1 cellular context compared by ENCODE assay signal in genomic region chr7:30027915-30028748, GRCh38.
TF ChIP-seq lines count a peak whose summit lies in the region.

A gene with protein sequence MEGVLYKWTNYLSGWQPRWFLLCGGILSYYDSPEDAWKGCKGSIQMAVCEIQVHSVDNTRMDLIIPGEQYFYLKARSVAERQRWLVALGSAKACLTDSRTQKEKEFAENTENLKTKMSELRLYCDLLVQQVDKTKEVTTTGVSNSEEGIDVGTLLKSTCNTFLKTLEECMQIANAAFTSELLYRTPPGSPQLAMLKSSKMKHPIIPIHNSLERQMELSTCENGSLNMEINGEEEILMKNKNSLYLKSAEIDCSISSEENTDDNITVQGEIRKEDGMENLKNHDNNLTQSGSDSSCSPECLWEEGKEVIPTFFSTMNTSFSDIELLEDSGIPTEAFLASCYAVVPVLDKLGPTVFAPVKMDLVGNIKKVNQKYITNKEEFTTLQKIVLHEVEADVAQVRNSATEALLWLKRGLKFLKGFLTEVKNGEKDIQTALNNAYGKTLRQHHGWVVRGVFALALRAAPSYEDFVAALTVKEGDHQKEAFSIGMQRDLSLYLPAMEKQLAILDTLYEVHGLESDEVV (plus strand): TSS chr7:30028412. CDS start chr7:30028763, 351 bp downstream.

TF ChIP-seq in HepG2, 621 proteins besides CTCF, POLR2A, EP300 and RAD21 (continued from another document and continues in another):
- TF ChIP-seq, protein P1, sequence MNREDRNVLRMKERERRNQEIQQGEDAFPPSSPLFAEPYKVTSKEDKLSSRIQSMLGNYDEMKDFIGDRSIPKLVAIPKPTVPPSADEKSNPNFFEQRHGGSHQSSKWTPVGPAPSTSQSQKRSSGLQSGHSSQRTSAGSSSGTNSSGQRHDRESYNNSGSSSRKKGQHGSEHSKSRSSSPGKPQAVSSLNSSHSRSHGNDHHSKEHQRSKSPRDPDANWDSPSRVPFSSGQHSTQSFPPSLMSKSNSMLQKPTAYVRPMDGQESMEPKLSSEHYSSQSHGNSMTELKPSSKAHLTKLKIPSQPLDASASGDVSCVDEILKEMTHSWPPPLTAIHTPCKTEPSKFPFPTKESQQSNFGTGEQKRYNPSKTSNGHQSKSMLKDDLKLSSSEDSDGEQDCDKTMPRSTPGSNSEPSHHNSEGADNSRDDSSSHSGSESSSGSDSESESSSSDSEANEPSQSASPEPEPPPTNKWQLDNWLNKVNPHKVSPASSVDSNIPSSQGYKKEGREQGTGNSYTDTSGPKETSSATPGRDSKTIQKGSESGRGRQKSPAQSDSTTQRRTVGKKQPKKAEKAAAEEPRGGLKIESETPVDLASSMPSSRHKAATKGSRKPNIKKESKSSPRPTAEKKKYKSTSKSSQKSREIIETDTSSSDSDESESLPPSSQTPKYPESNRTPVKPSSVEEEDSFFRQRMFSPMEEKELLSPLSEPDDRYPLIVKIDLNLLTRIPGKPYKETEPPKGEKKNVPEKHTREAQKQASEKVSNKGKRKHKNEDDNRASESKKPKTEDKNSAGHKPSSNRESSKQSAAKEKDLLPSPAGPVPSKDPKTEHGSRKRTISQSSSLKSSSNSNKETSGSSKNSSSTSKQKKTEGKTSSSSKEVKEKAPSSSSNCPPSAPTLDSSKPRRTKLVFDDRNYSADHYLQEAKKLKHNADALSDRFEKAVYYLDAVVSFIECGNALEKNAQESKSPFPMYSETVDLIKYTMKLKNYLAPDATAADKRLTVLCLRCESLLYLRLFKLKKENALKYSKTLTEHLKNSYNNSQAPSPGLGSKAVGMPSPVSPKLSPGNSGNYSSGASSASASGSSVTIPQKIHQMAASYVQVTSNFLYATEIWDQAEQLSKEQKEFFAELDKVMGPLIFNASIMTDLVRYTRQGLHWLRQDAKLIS (CRISPR knock-in tag; IDR thresholded peaks at IDR 0.05), result 0 out of 2 replicates have a peak, but pooled peaks have one; percentile 35
- TF ChIP-seq FOXA1 (IDR thresholded peaks at IDR 0.05) (no peak), FOXA1 (CRISPR knock-in tag; IDR thresholded peaks at IDR 0.05) (peak; percentile 17; the same call in 1 of the 2 replicates), ATAD3A (CRISPR knock-in tag; IDR thresholded peaks at IDR 0.05) (no peak), ZBTB38 (CRISPR knock-in tag; IDR thresholded peaks at IDR 0.05) (peak; percentile 43; the same call in 1 of the 2 replicates), ZKSCAN5 (CRISPR knock-in tag; IDR thresholded peaks at IDR 0.05) (no peak), USF2 (IDR thresholded peaks at IDR 0.05; ENCODE audit: low read depth, low read length) (no peak), USF2 (CRISPR knock-in tag; IDR thresholded peaks at IDR 0.05; ENCODE audit: borderline replicate concordance) (no peak), ESRRA (CRISPR knock-in tag; IDR thresholded peaks at IDR 0.05; ENCODE audit: low read depth) (peak; percentile 35; the same call in 1 of the 2 replicates), GATAD1 (CRISPR knock-in tag; IDR thresholded peaks at IDR 0.05) (peak; percentile 69), PHF20 (CRISPR knock-in tag; IDR thresholded peaks at IDR 0.05) (peak; percentile 42; the same call in 1 of the 2 replicates), GLI4 (CRISPR knock-in tag; IDR thresholded peaks at IDR 0.05; ENCODE audit: borderline replicate concordance) (no peak), RBAK (CRISPR knock-in tag; IDR thresholded peaks at IDR 0.05) (no peak), NFIC (IDR thresholded peaks at IDR 0.05; ENCODE audit: low read length) (0 out of 2 replicates have a peak, but pooled peaks have one; percentile 47), ZNF414 (CRISPR knock-in tag; IDR thresholded peaks at IDR 0.05) (no peak), TAF1 (CRISPR knock-in tag; IDR thresholded peaks at IDR 0.05) (peak; percentile 78), ETV6 (CRISPR knock-in tag; conservative IDR thresholded peaks at IDR 0.05) (no peak), ZNF543 (CRISPR knock-in tag; IDR thresholded peaks at IDR 0.05) (peak; percentile 70), LBX2 (CRISPR knock-in tag; IDR thresholded peaks at IDR 0.05; ENCODE audit: borderline replicate concordance) (no peak), KLF9 (CRISPR knock-in tag; IDR thresholded peaks at IDR 0.05; ENCODE audit: low read depth) (peak; percentile 40; the same call in 1 of the 2 replicates), GZF1 (CRISPR knock-in tag; IDR thresholded peaks at IDR 0.05) (0 out of 2 replicates have a peak, but pooled peaks have one; percentile 12), MXD1 (CRISPR knock-in tag; IDR thresholded peaks at IDR 0.05) (0 out of 2 replicates have a peak, but pooled peaks have one; percentile 62), RXRA (CRISPR knock-in tag; IDR thresholded peaks at IDR 0.05) (0 out of 2 replicates have a peak, but pooled peaks have one; percentile 27), SETDB1 (CRISPR knock-in tag; IDR thresholded peaks at IDR 0.05; ENCODE audit: borderline replicate concordance) (no peak), EEA1 (CRISPR knock-in tag; IDR thresholded peaks at IDR 0.05; ENCODE audit: borderline replicate concordance) (peak; percentile 35; the same call in 1 of the 2 replicates), ZFP36 (IDR thresholded peaks at IDR 0.05; ENCODE audit: borderline replicate concordance, low read depth, low read length, partially characterized antibody) (no peak), THYN1 (CRISPR knock-in tag; IDR thresholded peaks at IDR 0.05; ENCODE audit: borderline replicate concordance, low read depth) (no peak), ZNF10 (CRISPR knock-in tag; IDR thresholded peaks at IDR 0.05; ENCODE audit: borderline replicate concordance, low read depth) (no peak), SPEN (CRISPR knock-in tag; IDR thresholded peaks at IDR 0.05; ENCODE audit: low read depth) (peak; percentile 77), CENPBD1 (CRISPR knock-in tag; IDR thresholded peaks at IDR 0.05; ENCODE audit: borderline replicate concordance, low read depth) (no peak), ATF4 (CRISPR knock-in tag; IDR thresholded peaks at IDR 0.05) (no peak), ZNF501 (CRISPR knock-in tag; IDR thresholded peaks at IDR 0.05) (peak; percentile 63), FOXO4 (CRISPR knock-in tag; conservative IDR thresholded peaks at IDR 0.05) (no peak)
- TF ChIP-seq, protein P2, sequence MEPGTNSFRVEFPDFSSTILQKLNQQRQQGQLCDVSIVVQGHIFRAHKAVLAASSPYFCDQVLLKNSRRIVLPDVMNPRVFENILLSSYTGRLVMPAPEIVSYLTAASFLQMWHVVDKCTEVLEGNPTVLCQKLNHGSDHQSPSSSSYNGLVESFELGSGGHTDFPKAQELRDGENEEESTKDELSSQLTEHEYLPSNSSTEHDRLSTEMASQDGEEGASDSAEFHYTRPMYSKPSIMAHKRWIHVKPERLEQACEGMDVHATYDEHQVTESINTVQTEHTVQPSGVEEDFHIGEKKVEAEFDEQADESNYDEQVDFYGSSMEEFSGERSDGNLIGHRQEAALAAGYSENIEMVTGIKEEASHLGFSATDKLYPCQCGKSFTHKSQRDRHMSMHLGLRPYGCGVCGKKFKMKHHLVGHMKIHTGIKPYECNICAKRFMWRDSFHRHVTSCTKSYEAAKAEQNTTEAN (CRISPR knock-in tag; conservative IDR thresholded peaks at IDR 0.05), result no peak
- TF ChIP-seq, protein P3, sequence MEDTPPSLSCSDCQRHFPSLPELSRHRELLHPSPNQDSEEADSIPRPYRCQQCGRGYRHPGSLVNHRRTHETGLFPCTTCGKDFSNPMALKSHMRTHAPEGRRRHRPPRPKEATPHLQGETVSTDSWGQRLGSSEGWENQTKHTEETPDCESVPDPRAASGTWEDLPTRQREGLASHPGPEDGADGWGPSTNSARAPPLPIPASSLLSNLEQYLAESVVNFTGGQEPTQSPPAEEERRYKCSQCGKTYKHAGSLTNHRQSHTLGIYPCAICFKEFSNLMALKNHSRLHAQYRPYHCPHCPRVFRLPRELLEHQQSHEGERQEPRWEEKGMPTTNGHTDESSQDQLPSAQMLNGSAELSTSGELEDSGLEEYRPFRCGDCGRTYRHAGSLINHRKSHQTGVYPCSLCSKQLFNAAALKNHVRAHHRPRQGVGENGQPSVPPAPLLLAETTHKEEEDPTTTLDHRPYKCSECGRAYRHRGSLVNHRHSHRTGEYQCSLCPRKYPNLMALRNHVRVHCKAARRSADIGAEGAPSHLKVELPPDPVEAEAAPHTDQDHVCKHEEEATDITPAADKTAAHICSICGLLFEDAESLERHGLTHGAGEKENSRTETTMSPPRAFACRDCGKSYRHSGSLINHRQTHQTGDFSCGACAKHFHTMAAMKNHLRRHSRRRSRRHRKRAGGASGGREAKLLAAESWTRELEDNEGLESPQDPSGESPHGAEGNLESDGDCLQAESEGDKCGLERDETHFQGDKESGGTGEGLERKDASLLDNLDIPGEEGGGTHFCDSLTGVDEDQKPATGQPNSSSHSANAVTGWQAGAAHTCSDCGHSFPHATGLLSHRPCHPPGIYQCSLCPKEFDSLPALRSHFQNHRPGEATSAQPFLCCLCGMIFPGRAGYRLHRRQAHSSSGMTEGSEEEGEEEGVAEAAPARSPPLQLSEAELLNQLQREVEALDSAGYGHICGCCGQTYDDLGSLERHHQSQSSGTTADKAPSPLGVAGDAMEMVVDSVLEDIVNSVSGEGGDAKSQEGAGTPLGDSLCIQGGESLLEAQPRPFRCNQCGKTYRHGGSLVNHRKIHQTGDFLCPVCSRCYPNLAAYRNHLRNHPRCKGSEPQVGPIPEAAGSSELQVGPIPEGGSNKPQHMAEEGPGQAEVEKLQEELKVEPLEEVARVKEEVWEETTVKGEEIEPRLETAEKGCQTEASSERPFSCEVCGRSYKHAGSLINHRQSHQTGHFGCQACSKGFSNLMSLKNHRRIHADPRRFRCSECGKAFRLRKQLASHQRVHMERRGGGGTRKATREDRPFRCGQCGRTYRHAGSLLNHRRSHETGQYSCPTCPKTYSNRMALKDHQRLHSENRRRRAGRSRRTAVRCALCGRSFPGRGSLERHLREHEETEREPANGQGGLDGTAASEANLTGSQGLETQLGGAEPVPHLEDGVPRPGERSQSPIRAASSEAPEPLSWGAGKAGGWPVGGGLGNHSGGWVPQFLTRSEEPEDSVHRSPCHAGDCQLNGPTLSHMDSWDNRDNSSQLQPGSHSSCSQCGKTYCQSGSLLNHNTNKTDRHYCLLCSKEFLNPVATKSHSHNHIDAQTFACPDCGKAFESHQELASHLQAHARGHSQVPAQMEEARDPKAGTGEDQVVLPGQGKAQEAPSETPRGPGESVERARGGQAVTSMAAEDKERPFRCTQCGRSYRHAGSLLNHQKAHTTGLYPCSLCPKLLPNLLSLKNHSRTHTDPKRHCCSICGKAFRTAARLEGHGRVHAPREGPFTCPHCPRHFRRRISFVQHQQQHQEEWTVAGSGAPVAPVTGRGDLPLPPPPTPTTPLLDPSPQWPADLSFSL (CRISPR knock-in tag; IDR thresholded peaks at IDR 0.05), result no peak
- TF ChIP-seq, protein P4, sequence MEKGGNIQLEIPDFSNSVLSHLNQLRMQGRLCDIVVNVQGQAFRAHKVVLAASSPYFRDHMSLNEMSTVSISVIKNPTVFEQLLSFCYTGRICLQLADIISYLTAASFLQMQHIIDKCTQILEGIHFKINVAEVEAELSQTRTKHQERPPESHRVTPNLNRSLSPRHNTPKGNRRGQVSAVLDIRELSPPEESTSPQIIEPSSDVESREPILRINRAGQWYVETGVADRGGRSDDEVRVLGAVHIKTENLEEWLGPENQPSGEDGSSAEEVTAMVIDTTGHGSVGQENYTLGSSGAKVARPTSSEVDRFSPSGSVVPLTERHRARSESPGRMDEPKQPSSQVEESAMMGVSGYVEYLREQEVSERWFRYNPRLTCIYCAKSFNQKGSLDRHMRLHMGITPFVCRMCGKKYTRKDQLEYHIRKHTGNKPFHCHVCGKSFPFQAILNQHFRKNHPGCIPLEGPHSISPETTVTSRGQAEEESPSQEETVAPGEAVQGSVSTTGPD (CRISPR knock-in tag; IDR thresholded peaks at IDR 0.05), result no peak
